In the genomic region with DNA sequence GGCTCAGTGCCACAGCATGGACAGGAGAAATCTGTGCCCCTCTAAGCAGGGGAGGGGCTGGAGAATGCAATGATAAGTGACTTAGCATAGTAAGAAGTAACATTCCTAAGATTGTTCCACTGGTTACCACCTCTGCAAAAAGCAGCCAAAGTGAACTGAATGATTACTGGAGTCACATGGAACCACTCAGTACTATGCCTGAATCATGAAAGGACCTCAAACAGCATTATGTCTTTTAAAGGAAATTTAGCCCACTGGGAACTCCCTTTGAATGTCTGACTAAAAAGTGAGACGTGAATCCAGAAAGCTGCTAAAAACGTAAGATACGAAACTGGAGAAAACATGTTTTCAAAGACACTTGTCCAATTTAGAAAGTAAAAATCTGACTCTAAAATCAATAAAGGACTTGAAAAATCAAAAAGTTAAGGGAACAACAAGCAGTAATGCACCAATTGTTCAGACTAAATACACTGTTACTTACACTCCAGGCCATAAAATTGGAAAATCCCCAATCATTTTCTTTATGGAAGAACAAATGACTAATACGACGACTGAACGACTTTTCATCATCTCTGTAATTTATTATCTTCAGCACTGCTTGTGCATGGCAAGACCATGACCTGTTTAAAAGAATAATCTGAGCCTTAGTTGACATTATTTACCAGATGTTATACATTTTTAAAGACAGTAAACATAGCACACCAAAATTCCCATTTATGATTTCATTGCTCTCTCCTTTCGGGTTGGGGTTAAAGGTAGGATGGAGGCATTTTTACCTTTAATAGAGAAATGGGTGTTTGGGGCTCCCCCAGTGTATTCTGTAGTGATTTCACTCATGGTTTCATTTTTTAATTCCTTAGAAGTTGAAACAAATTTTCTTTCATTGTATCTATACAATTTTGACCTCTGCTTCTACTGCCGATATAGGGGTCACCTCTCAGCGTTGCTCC, we compare ENCODE assay signal across 16 cellular contexts. TPM values are rescaled to one million over a fixed set of nuclear protein-coding genes. Genes with fewer than 3 reads are reported as not detected.
DNase-seq lines count a peak whose midpoint lies in the region; ATAC-seq and TF ChIP-seq lines count a peak whose summit lies in the region.
"Had no signal": no experiment of that assay in that cellular context is flagged by ENCODE, and none has a peak within 500 bp of the region (broad histone marks: within the 10 kb centered on the region; RNA-seq: fewer than 3 reads in every experiment).

No MANE protein-coding gene starts in this region.

- no peaks in the 10 kb centered on the region for H3K27me3 Mint-ChIP-seq in naive B cell

- H3K27me3 ChIP-seq in adipocyte (replicated peaks; ENCODE audit: control insufficient read depth, insufficient read depth, low read length), result no peaks in the 10 kb centered on the region
- H3K27me3 ChIP-seq: BLaER1 treated with 17β-estradiol and CSF1 and Interleukin-3, amounts not matched to agents 10 nM and 100 nM; dorsolateral prefrontal cortex; SJSA1 had no signal

- no peaks in the 10 kb centered on the region for H3K9me3 ChIP-seq in adipocyte (ENCODE audit: control insufficient read depth, low read length)
- H3K9me3 ChIP-seq: BLaER1 treated with 17β-estradiol and CSF1 and Interleukin-3, amounts not matched to agents 10 nM and 100 nM; SJSA1 had no signal

- ATAC-seq in naive B cell (ENCODE audit: low read depth in 2 of 2) (no peak), left lobe of liver (no peak), GM18873 (IDR thresholded peaks at IDR 0.05; ENCODE audit: low FRiP score, unreplicated experiment) (no peak)

- peaks cover 20% of the 10 kb centered on the region for H3K4me1 ChIP-seq in adipocyte (ENCODE audit: control insufficient read depth, insufficient read depth, low read length)
- H3K4me1 ChIP-seq: SJSA1 had no signal

- peaks cover 65% of the 10 kb centered on the region for H3K36me3 ChIP-seq in adipocyte (ENCODE audit: control insufficient read depth, insufficient read depth, low read length, severe bottlenecking)

- peaks cover 12 to 16% of the 10 kb centered on the region in 2 donors for H3K36me3 Mint-ChIP-seq in naive B cell

- no peak for TF ChIP-seq CTCF in GM12865 (IDR thresholded peaks at IDR 0.05; ENCODE audit: insufficient read depth, low read depth, low read length, missing control alignments)

- H3K4me3 ChIP-seq in GM12865 (ENCODE audit: low read depth, low read length) (no peak overlapping the region), adipocyte (ENCODE audit: low read length) (peak overlapping the region; percentile 6)
- H3K4me3 ChIP-seq: BLaER1 treated with 17β-estradiol and CSF1 and Interleukin-3, amounts not matched to agents 10 nM and 100 nM; dorsolateral prefrontal cortex; SJSA1 had no signal

- H3K27ac Mint-ChIP-seq in naive B cell, result peak overlapping the region in 4 of 6 donors; percentile 3 to 67 (median 42)
- H3K27ac Mint-ChIP-seq: nephron progenitor cell had no signal

- peak; percentile 44 for DNase-seq in AG20443 (ENCODE audit: low spot score)
- peak; percentile 51 for DNase-seq in GM12865 (ENCODE audit: low read depth)
- peak; percentile 19 for DNase-seq in adipocyte (ENCODE audit: low read depth)
- no peak for DNase-seq in naive B cell
- no peak for DNase-seq in left lobe of liver (ENCODE audit: low spot score)
- no peak for DNase-seq in DMS114 treated with DMSO at 0.1 percent for 48 hours (lab: John Stamatoyannopoulos, UW; ENCODE audit: unreplicated experiment)
- DNase-seq: activated CD8-positive, alpha-beta memory T cell treated with anti-CD3 and anti-CD28 coated beads, Interleukin-2, amount 50 U/mL, for 48 hours; dorsolateral prefrontal cortex; EL; nephron progenitor cell had no signal

- H3K4me3 Mint-ChIP-seq in naive B cell, result no peak overlapping the region
- H3K4me3 Mint-ChIP-seq: nephron progenitor cell had no signal

- peak overlapping the region; percentile 11 for H3K9ac ChIP-seq in adipocyte (ENCODE audit: low read length)
- H3K9ac ChIP-seq: BLaER1 treated with 17β-estradiol and CSF1 and Interleukin-3, amounts not matched to agents 10 nM and 100 nM had no signal

- peaks cover 16 to 35% (median 26%) of the 10 kb centered on the region in 3 donors for H3K4me1 Mint-ChIP-seq in naive B cell

- H3K9me3 Mint-ChIP-seq in naive B cell, result no peaks in the 10 kb centered on the region
- H3K9me3 Mint-ChIP-seq: nephron progenitor cell had no signal

RNA-seq across cellular contexts. Expression of a gene that starts 38.8 kb away (rescaled TPM):
- not detected for polyA plus RNA-seq in naive B cell (ENCODE audit: low read depth in 6 of 6)
- total RNA-seq in left lobe of liver, result not detected
- total RNA-seq: liver, SJSA1, skeletal muscle tissue, subcutaneous adipose tissue had no signal
- polyA plus RNA-seq: liver had no signal

RNA-seq across cellular contexts. Expression of a gene that starts 42.8 kb away (rescaled TPM):
- polyA plus RNA-seq in naive B cell (ENCODE audit: low read depth in 6 of 6), result 10 to 100 TPM in 4 of 6 donors, 1 to 10 TPM in 2; 4.4 to 21.5 (median 12.2) TPM
- 44.3 TPM for total RNA-seq in left lobe of liver

RNA-seq across cellular contexts. Expression of a gene that starts 52.1 kb away (rescaled TPM):
- 10 to 100 TPM; 37.0 to 62.1 (median 50.3) TPM for polyA plus RNA-seq in naive B cell (ENCODE audit: low read depth in 6 of 6)
- total RNA-seq in left lobe of liver, result 62.5 TPM

Comparison
In these comparisons a context has a peak if more than half of its experiments do, and no peak if none do; other contexts are left out.
1. DNase-seq: peak in AG20443 (single experiment), GM12865 (single experiment) and adipocyte (single experiment); none in naive B cell (single experiment), left lobe of liver (single experiment) and DMS114 treated with DMSO at 0.1 percent for 48 hours (single experiment).